ENCODE assay signal across 8 cellular contexts in genomic region chr19:36140289-36141038, GRCh38. TPM values are rescaled to one million over a fixed set of nuclear protein-coding genes. Genes with fewer than 3 reads are reported as not detected.
DNase-seq lines count a peak whose midpoint lies in the region; ATAC-seq and TF ChIP-seq lines count a peak whose summit lies in the region.

No MANE protein-coding gene starts in this region.

- H3K36me3 Mint-ChIP-seq in activated CD8-positive, alpha-beta T cell treated with anti-CD3 and anti-CD28 coated beads for 36 hours (ENCODE audit: low read depth): peaks cover 24% of the 10 kb centered on the region

- peak overlapping the region; percentile 84 for H3K4me3 Mint-ChIP-seq in activated CD8-positive, alpha-beta T cell treated with anti-CD3 and anti-CD28 coated beads for 36 hours

- CTCF ChIA-PET in HEK293 (lab: Yijun Ruan, JAX): interaction anchor here (0.6 to 1.2 kb wide), 6 partner anchors 13 to 540 kb away, joined by 3 to 5 read pairs (median 3); no protein-coding TSS in a partner anchor
- CTCF ChIA-PET in activated CD8-positive, alpha-beta T cell treated with anti-CD3 and anti-CD28 coated beads for 36 hours (lab: Charles Lee): interaction anchor here (0.6 to 4.8 kb wide), 3 partner anchors 13 to 30 kb away, joined by 3 to 40 read pairs (median 4); no protein-coding TSS in a partner anchor

- H3K36me3 ChIP-seq in HEK293 (ENCODE audit: control insufficient read depth in 2 of 2, insufficient read depth in 1 of 2, low read length in 2 of 2) (peaks cover 30% of the 10 kb centered on the region in 2 experiments), subcutaneous abdominal adipose tissue (ENCODE audit: control insufficient read depth in 5 of 5, insufficient read depth in 5 of 5, low read length in 5 of 5) (peaks cover 3 to 30% (median 28%) of the 10 kb centered on the region in 5 donors)

- H3K27ac ChIP-seq in HEK293 (ENCODE audit: extremely low read depth, low read depth, low read length) (peak overlapping the region; percentile 94), epithelial cell of prostate (peak overlapping the region; percentile 99), subcutaneous abdominal adipose tissue (ENCODE audit: low read depth, low read length) (peak overlapping the region; percentile 99)

- no peaks in the 10 kb centered on the region for H3K9me3 ChIP-seq in HEK293 (ENCODE audit: control insufficient read depth, insufficient read depth, low read depth, low read length)
- no peaks in the 10 kb centered on the region for H3K9me3 ChIP-seq in mononuclear cell (ENCODE audit: low read depth, low read length)
- no peaks in the 10 kb centered on the region for H3K9me3 ChIP-seq in subcutaneous abdominal adipose tissue (ENCODE audit: control insufficient read depth in 5 of 5, low read length in 5 of 5)

- H3K4me1 ChIP-seq in HEK293 (ENCODE audit: control insufficient read depth, insufficient read depth, low read length) (peaks cover 14% of the 10 kb centered on the region), mononuclear cell (ENCODE audit: insufficient read depth, low read length) (peaks cover 24% of the 10 kb centered on the region), subcutaneous abdominal adipose tissue (ENCODE audit: control insufficient read depth in 5 of 5, insufficient read depth in 5 of 5, low read length in 5 of 5) (peaks cover 0 to 25% (median 22%) of the 10 kb centered on the region in 5 donors)

- H3K9me3 Mint-ChIP-seq in activated CD8-positive, alpha-beta T cell treated with anti-CD3 and anti-CD28 coated beads for 36 hours: no peaks in the 10 kb centered on the region

- no peaks in the 10 kb centered on the region for H3K27me3 Mint-ChIP-seq in activated CD8-positive, alpha-beta T cell treated with anti-CD3 and anti-CD28 coated beads for 36 hours

- peaks cover 24% of the 10 kb centered on the region for H3K4me1 Mint-ChIP-seq in activated CD8-positive, alpha-beta T cell treated with anti-CD3 and anti-CD28 coated beads for 36 hours (ENCODE audit: low read depth)

- intact Hi-C loops in activated CD8-positive, alpha-beta T cell treated with anti-CD3 and anti-CD28 coated beads for 36 hours (cut with micrococcal nuclease): no loop called here

- peak overlapping the region; percentile 99 to 100 (median 100) for H3K9ac ChIP-seq in subcutaneous abdominal adipose tissue (ENCODE audit: low read length in 5 of 5)

- peak; percentile 32 for ATAC-seq in activated CD8-positive, alpha-beta T cell treated with anti-CD3 and anti-CD28 coated beads for 36 hours
- ATAC-seq in HG02938 (IDR thresholded peaks at IDR 0.05; ENCODE audit: unreplicated experiment): no peak

- H3K27me3 ChIP-seq in mononuclear cell (ENCODE audit: insufficient read depth, low read length) (no peaks in the 10 kb centered on the region), subcutaneous abdominal adipose tissue (ENCODE audit: control insufficient read depth in 5 of 5, insufficient read depth in 4 of 5, low read length in 5 of 5) (no peaks in the 10 kb centered on the region)

- peak overlapping the region; percentile 87 for H3K27ac Mint-ChIP-seq in activated CD8-positive, alpha-beta T cell treated with anti-CD3 and anti-CD28 coated beads for 36 hours

- POLR2A ChIA-PET in HEK293 (lab: Yijun Ruan, JAX): interaction anchor here (0.5 to 5.4 kb wide), 15 partner anchors 11 to 596 kb away, joined by 3 to 87 read pairs (median 5); partner anchors contain the start of genes COX7A1, POLR2I, TBCB and THAP8
- POLR2A ChIA-PET in activated CD8-positive, alpha-beta T cell treated with anti-CD3 and anti-CD28 coated beads for 36 hours (lab: Charles Lee): no interaction called here

- TF ChIP-seq CTCF in HEK293 (tag by site-specific recombination; IDR thresholded peaks at IDR 0.05): no peak
- no peak for TF ChIP-seq CTCF in activated CD8-positive, alpha-beta T cell treated with anti-CD3 and anti-CD28 coated beads for 36 hours (IDR thresholded peaks at IDR 0.05)

- DNase-seq in EH (ENCODE audit: low read depth) (peak; percentile 70), NCI-H446 treated with DMSO at 0.1 percent for 48 hours (lab: John Stamatoyannopoulos, UW) (peak; percentile 33), epithelial cell of prostate (ENCODE audit: low read depth, low spot score) (no peak)
- peak; percentile 74 for DNase-seq in activated CD8-positive, alpha-beta T cell treated with anti-CD3 and anti-CD28 coated beads for 36 hours

- H3K4me3 ChIP-seq in HEK293 (ENCODE audit: low read depth, low read length) (peak overlapping the region; percentile 80), mononuclear cell (ENCODE audit: low read length) (peak overlapping the region; percentile 96), subcutaneous abdominal adipose tissue (ENCODE audit: low read depth in 1 of 5, low read length in 5 of 5) (peak overlapping the region; percentile 87 to 99 (median 97))

TF ChIP-seq in HEK293, 187 proteins besides CTCF, POLR2A, EP300 and RAD21 (continues in another document):
- TF ChIP-seq ZNF398 (tag by site-specific recombination; IDR thresholded peaks at IDR 0.05): peak; percentile 79
- no peak for TF ChIP-seq ZNF138 (tag by site-specific recombination; IDR thresholded peaks at IDR 0.05; ENCODE audit: borderline replicate concordance)
- no peak for TF ChIP-seq ZNF555 (tag by site-specific recombination; conservative IDR thresholded peaks at IDR 0.05)
- peak; percentile 31; the same call in 1 of the 2 replicates for TF ChIP-seq ZFP69B (tag by site-specific recombination; IDR thresholded peaks at IDR 0.05)
- no peak for TF ChIP-seq ELK4 (IDR thresholded peaks at IDR 0.05; ENCODE audit: borderline replicate concordance, low read depth, low read length)
- no peak for TF ChIP-seq ZNF621 (tag by site-specific recombination; IDR thresholded peaks at IDR 0.05)
- TF ChIP-seq ZNF132 (tag by site-specific recombination; IDR thresholded peaks at IDR 0.05; ENCODE audit: borderline replicate concordance): no peak
- TF ChIP-seq ZNF248 (tag by site-specific recombination; IDR thresholded peaks at IDR 0.05): no peak
- TF ChIP-seq ZNF624 (tag by site-specific recombination; IDR thresholded peaks at IDR 0.05): no peak
- TF ChIP-seq SP3 (tag by site-specific recombination; IDR thresholded peaks at IDR 0.05): no peak
- TF ChIP-seq ZNF549 (tag by site-specific recombination; IDR thresholded peaks at IDR 0.05): no peak
- TF ChIP-seq ZNF354C (tag by site-specific recombination; IDR thresholded peaks at IDR 0.05; ENCODE audit: borderline replicate concordance, low read depth): no peak
- TF ChIP-seq ZNF571 (tag by site-specific recombination; IDR thresholded peaks at IDR 0.05): no peak
- peak; percentile 41; the same call in 1 of the 2 replicates for TF ChIP-seq ZBTB21 (tag by site-specific recombination; IDR thresholded peaks at IDR 0.05)

RNA-seq across cellular contexts. Expression of gene CAPNS1, which starts 0.6 kb away (rescaled TPM):
- total RNA-seq in activated CD8-positive, alpha-beta T cell treated with anti-CD3 and anti-CD28 coated beads for 36 hours: 100 to 1,000 TPM; 250 to 275 TPM
- total RNA-seq in mononuclear cell: 227 TPM

RNA-seq across cellular contexts. Expression of gene COX7A1, which starts 11.8 kb away (rescaled TPM):
- not detected for total RNA-seq in activated CD8-positive, alpha-beta T cell treated with anti-CD3 and anti-CD28 coated beads for 36 hours
- not detected for total RNA-seq in mononuclear cell

RNA-seq across cellular contexts. Expression of gene TBCB, which starts 25.2 kb away (rescaled TPM):
- total RNA-seq in activated CD8-positive, alpha-beta T cell treated with anti-CD3 and anti-CD28 coated beads for 36 hours: 10 to 100 TPM; 74.9 to 81.7 TPM
- 54.4 TPM for total RNA-seq in mononuclear cell

RNA-seq across cellular contexts. Expression of gene POLR2I, which starts 25.8 kb away (rescaled TPM):
- 10 to 100 TPM; 68.4 to 76.5 TPM for total RNA-seq in activated CD8-positive, alpha-beta T cell treated with anti-CD3 and anti-CD28 coated beads for 36 hours
- 12.8 TPM for total RNA-seq in mononuclear cell

RNA-seq across cellular contexts. Expression of gene OVOL3, which starts 29.5 kb away (rescaled TPM):
- total RNA-seq in activated CD8-positive, alpha-beta T cell treated with anti-CD3 and anti-CD28 coated beads for 36 hours: not detected
- total RNA-seq in mononuclear cell: not detected
